1 cellular context compared by ENCODE assay signal in genomic region chr2:233466991-233467603, GRCh38.
A peak's percentile ranks its signal among the peaks of the same experiment; 100 is the strongest.
TF ChIP-seq lines count a peak whose summit lies in the region.

No MANE protein-coding gene starts in this region.

TF ChIP-seq in HepG2, 621 proteins besides CTCF, POLR2A, EP300 and RAD21:
- TF ChIP-seq ZNF280B (CRISPR knock-in tag; IDR thresholded peaks at IDR 0.05; ENCODE audit: borderline replicate concordance) (peak; percentile 17; the same call in 1 of the 2 replicates), ZZZ3 (CRISPR knock-in tag; IDR thresholded peaks at IDR 0.05; ENCODE audit: borderline replicate concordance) (no peak)
